Comparison of ENCODE assay signal across 8 cellular contexts in the genomic region with DNA sequence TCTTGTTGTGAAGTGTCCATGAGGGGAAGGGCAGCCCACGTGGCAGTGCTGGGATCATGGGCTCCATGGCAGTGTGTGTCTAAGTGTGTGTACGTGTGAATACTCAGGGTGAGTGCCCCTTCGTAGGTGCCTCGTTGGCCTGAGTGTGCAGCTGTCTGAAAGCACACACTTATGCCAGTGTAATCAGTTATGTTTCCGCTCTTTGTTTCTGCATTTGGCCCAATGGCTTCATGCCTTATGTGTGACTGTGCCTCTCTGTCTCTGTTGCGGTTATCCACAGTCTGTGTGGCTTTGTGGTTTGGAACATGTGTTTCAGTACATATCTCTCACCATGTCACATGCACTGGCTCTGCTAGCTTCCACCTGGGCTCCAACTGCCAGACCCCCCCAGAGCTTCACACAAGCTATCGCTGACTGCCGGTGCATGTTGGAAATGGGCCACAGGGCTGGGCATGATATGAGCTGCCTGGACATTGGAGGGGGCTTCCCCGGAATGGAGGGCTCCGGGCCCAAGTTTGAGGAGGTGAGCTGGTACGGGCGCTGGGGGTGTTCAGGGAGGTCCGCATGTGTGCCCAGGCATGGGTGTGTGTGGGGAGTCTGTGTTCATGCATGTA.
A peak's percentile ranks its signal among the peaks of the same experiment; 100 is the strongest.
DNase-seq lines count a peak whose midpoint lies in the region; ATAC-seq and TF ChIP-seq lines count a peak whose summit lies in the region.

No MANE protein-coding gene starts in this region.

- no peaks in the 10 kb centered on the region for H3K9me3 ChIP-seq in Peyer's patch

- DNase-seq in AG08396 (ENCODE audit: low spot score) (peak; percentile 65), astrocyte of the spinal cord (ENCODE audit: low read depth, low spot score) (peak; percentile 17), NCI-H2029 treated with DMSO at 0.1 percent for 48 hours (lab: John Stamatoyannopoulos, UW) (no peak), Peyer's patch (no peak), glutamatergic neuron (no peak), Right ventricle myocardium inferior (ENCODE audit: missing footprints) (no peak)

- TF ChIP-seq POLR2A in Peyer's patch (IDR thresholded peaks at IDR 0.05): no peak

- no peak overlapping the region for H3K4me3 Mint-ChIP-seq in glutamatergic neuron (ENCODE audit: unreplicated experiment)

- in situ Hi-C loops in astrocyte of the spinal cord (cut with HindIII; ENCODE audit: low sequenced_read_pairs): no loop called here

- H3K27me3 ChIP-seq in Peyer's patch: no peaks in the 10 kb centered on the region

- intact Hi-C loops in Right ventricle myocardium inferior (cut with DNase I): no loop called here

- no peaks in the 10 kb centered on the region for H3K36me3 ChIP-seq in Peyer's patch

- H3K27ac Mint-ChIP-seq in glutamatergic neuron (ENCODE audit: unreplicated experiment): no peak overlapping the region

- peaks cover 8% of the 10 kb centered on the region for H3K4me1 Mint-ChIP-seq in glutamatergic neuron (ENCODE audit: low read depth, unreplicated experiment)

- peaks cover 4% of the 10 kb centered on the region for H3K27me3 Mint-ChIP-seq in glutamatergic neuron (ENCODE audit: unreplicated experiment)

- ATAC-seq in GM18873 (IDR thresholded peaks at IDR 0.05; ENCODE audit: low FRiP score, unreplicated experiment): peak; percentile 64
- peak; percentile 44 for ATAC-seq in HG03469 (IDR thresholded peaks at IDR 0.05; ENCODE audit: unreplicated experiment)
- no peak for ATAC-seq in Right ventricle myocardium inferior

- H3K4me3 ChIP-seq in astrocyte of the spinal cord (ENCODE audit: low read depth, low read length): no peak overlapping the region
- H3K4me3 ChIP-seq in Peyer's patch: no peak overlapping the region

- no peak for TF ChIP-seq CTCF in astrocyte of the spinal cord (IDR thresholded peaks at IDR 0.05; ENCODE audit: low read depth, low read length)
- TF ChIP-seq CTCF in Peyer's patch (IDR thresholded peaks at IDR 0.05): no peak
- TF ChIP-seq CTCF in glutamatergic neuron (IDR thresholded peaks at IDR 0.05; ENCODE audit: partially characterized antibody, unreplicated experiment): no peak

- H3K4me1 ChIP-seq in Peyer's patch: no peaks in the 10 kb centered on the region

- no peaks in the 10 kb centered on the region for H3K36me3 Mint-ChIP-seq in glutamatergic neuron (ENCODE audit: unreplicated experiment)

- H3K9me3 Mint-ChIP-seq in glutamatergic neuron (ENCODE audit: unreplicated experiment): no peaks in the 10 kb centered on the region

- no peak overlapping the region for H3K27ac ChIP-seq in Peyer's patch

Comparison
In these comparisons a context has a peak if more than half of its experiments do, and no peak if none do; other contexts are left out.
1. DNase-seq: peak in AG08396 (single experiment) and astrocyte of the spinal cord (single experiment); none in NCI-H2029 treated with DMSO at 0.1 percent for 48 hours (single experiment), Peyer's patch (0 of 3), glutamatergic neuron (single experiment) and Right ventricle myocardium inferior (single experiment).